ENCODE assay signal across 2 cellular contexts in the genomic region with DNA sequence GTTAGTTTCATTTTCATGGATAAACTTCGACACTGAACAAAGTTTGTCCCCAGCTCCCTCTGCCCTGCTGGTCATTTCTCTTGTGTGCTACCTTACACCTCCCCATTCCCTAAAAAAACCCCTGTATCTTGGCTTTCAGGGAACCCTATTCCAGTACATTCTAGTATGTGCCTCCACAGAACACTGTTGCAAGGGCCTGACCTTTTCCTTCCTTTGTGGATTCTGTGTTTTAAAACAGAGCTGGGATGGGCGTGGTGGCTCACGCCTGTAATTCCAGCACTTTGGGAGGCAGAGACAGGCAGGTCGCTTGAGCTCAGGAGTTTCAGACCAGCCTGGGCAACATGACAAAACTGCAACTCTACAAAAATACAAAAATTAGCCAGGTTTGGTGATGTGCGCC.
TF ChIP-seq lines count a peak whose summit lies in the region.

No MANE protein-coding gene starts in this region.

TF ChIP-seq in liver, 16 proteins besides CTCF, POLR2A, EP300 and RAD21:
- TF ChIP-seq NR2F2 (IDR thresholded peaks at IDR 0.05) (peak; percentile 57), HNF4A (conservative IDR thresholded peaks at IDR 0.05) (no peak), JUND (IDR thresholded peaks at IDR 0.05) (no peak), FOXA1 (IDR thresholded peaks at IDR 0.05) (no peak)

TF ChIP-seq in HepG2, 621 proteins besides CTCF, POLR2A, EP300 and RAD21:
- TF ChIP-seq, protein P1, sequence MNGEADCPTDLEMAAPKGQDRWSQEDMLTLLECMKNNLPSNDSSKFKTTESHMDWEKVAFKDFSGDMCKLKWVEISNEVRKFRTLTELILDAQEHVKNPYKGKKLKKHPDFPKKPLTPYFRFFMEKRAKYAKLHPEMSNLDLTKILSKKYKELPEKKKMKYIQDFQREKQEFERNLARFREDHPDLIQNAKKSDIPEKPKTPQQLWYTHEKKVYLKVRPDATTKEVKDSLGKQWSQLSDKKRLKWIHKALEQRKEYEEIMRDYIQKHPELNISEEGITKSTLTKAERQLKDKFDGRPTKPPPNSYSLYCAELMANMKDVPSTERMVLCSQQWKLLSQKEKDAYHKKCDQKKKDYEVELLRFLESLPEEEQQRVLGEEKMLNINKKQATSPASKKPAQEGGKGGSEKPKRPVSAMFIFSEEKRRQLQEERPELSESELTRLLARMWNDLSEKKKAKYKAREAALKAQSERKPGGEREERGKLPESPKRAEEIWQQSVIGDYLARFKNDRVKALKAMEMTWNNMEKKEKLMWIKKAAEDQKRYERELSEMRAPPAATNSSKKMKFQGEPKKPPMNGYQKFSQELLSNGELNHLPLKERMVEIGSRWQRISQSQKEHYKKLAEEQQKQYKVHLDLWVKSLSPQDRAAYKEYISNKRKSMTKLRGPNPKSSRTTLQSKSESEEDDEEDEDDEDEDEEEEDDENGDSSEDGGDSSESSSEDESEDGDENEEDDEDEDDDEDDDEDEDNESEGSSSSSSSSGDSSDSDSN (CRISPR knock-in tag; IDR thresholded peaks at IDR 0.05), result no peak
- TF ChIP-seq, protein P2, sequence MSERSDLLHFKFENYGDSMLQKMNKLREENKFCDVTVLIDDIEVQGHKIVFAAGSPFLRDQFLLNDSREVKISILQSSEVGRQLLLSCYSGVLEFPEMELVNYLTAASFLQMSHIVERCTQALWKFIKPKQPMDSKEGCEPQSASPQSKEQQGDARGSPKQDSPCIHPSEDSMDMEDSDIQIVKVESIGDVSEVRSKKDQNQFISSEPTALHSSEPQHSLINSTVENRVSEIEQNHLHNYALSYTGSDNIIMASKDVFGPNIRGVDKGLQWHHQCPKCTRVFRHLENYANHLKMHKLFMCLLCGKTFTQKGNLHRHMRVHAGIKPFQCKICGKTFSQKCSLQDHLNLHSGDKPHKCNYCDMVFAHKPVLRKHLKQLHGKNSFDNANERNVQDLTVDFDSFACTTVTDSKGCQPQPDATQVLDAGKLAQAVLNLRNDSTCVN (CRISPR knock-in tag; IDR thresholded peaks at IDR 0.05; ENCODE audit: borderline replicate concordance), result no peak
- TF ChIP-seq ZSCAN29 (CRISPR knock-in tag; conservative IDR thresholded peaks at IDR 0.05), result no peak
- no peak for TF ChIP-seq SMAD3 (CRISPR knock-in tag; IDR thresholded peaks at IDR 0.05)
- TF ChIP-seq DNMT1 (CRISPR knock-in tag; IDR thresholded peaks at IDR 0.05), result no peak
- no peak for TF ChIP-seq KDM5B (CRISPR knock-in tag; IDR thresholded peaks at IDR 0.05; ENCODE audit: borderline replicate concordance)
- TF ChIP-seq, protein P3, sequence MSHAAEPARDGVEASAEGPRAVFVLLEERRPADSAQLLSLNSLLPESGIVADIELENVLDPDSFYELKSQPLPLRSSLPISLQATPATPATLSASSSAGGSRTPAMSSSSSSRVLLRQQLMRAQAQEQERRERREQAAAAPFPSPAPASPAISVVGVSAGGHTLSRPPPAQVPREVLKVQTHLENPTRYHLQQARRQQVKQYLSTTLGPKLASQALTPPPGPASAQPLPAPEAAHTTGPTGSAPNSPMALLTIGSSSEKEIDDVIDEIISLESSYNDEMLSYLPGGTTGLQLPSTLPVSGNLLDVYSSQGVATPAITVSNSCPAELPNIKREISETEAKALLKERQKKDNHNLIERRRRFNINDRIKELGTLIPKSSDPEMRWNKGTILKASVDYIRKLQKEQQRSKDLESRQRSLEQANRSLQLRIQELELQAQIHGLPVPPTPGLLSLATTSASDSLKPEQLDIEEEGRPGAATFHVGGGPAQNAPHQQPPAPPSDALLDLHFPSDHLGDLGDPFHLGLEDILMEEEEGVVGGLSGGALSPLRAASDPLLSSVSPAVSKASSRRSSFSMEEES (CRISPR knock-in tag; IDR thresholded peaks at IDR 0.05), result no peak
- TF ChIP-seq, protein P4, sequence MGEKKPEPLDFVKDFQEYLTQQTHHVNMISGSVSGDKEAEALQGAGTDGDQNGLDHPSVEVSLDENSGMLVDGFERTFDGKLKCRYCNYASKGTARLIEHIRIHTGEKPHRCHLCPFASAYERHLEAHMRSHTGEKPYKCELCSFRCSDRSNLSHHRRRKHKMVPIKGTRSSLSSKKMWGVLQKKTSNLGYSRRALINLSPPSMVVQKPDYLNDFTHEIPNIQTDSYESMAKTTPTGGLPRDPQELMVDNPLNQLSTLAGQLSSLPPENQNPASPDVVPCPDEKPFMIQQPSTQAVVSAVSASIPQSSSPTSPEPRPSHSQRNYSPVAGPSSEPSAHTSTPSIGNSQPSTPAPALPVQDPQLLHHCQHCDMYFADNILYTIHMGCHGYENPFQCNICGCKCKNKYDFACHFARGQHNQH (CRISPR knock-in tag; IDR thresholded peaks at IDR 0.05), result no peak
- no peak for TF ChIP-seq ZNF33B (CRISPR knock-in tag; IDR thresholded peaks at IDR 0.05)
